In genomic region chr9:103287361-103287760, GRCh38 we compare ENCODE assay signal across 17 cellular contexts.
"Had no signal": no experiment of that assay in that cellular context is flagged by ENCODE, and none has a peak within 500 bp of the region (broad histone marks: within the 10 kb centered on the region; RNA-seq: fewer than 3 reads in every experiment).

No MANE protein-coding gene starts in this region.

- DNase-seq: IMR-90, Karpas-422, KG1, MM.1S, NCI-H1092 treated with DMSO at 0.1 percent for 48 hours, NCI-H1436, NCI-H187, NCI-H2029, NCI-H2081 treated with DMSO at 0.1 percent for 48 hours, NCI-H2227 treated with DMSO at 0.1 percent for 48 hours, NCI-H524, NCI-H526 treated with DMSO at 0.1 percent for 48 hours, NCI-H774, PC-3, SHP77 had no signal

- H3K4me3 ChIP-seq: SK-N-MC had no signal

- H3K27ac ChIP-seq: RWPE1, SK-N-MC had no signal
